In genomic region chr19:7919681-7920519, GRCh38 we compare ENCODE assay signal across 8 cellular contexts. TPM values are rescaled to one million over a fixed set of nuclear protein-coding genes. Genes with fewer than 3 reads are reported as not detected.
A peak's percentile ranks its signal among the peaks of the same experiment; 100 is the strongest.
DNase-seq lines count a peak whose midpoint lies in the region; ATAC-seq, FAIRE-seq and TF ChIP-seq lines count a peak whose summit lies in the region.

TSS of gene SNAPC2 (plus strand) at chr19:7920338. CDS start at chr19:7920367, 29 bp downstream.

- H3K4me3 ChIP-seq in kidney (ENCODE audit: low read length in 2 of 2), result peak within 1 kb of the TSS; percentile 71

- peak within 1 kb of the TSS in 1 of 2 donors; percentile 63 for H3K9ac ChIP-seq in kidney (ENCODE audit: low read length in 2 of 2)

- no peaks in the 10 kb centered on the region for H3K9me3 Mint-ChIP-seq in central memory CD8-positive, alpha-beta T cell

- no peaks in the 10 kb centered on the region for H3K9me3 ChIP-seq in kidney (ENCODE audit: control insufficient read depth in 1 of 2, low read length in 2 of 2)

- H3K4me3 Mint-ChIP-seq in central memory CD8-positive, alpha-beta T cell, result peak within 1 kb of the TSS; percentile 72

- H3K27me3 Mint-ChIP-seq in central memory CD8-positive, alpha-beta T cell, result peaks cover 20% of the 10 kb centered on the region

- peak; percentile 94 for DNase-seq in AG08395 (ENCODE audit: low spot score)
- peak; percentile 94 to 98 for DNase-seq in NCI-H446 (lab: John Stamatoyannopoulos, UW)
- peak; percentile 94 to 96 for DNase-seq in central memory CD8-positive, alpha-beta T cell (ENCODE audit: low spot score in 2 of 2)
- peak; percentile 99 for DNase-seq in kidney
- peak; percentile 93 to 94 for DNase-seq in stimulated activated CD4-positive, alpha-beta T cell treated with anti-CD3 and anti-CD28 coated beads, Interleukin-15, amount 100 ng/mL, for 1 hour (ENCODE audit: low read depth in 1 of 2, low spot score in 1 of 2)

- peaks cover 24% of the 10 kb centered on the region for H3K36me3 Mint-ChIP-seq in central memory CD8-positive, alpha-beta T cell (ENCODE audit: insufficient read depth)

- H3K4me1 Mint-ChIP-seq in central memory CD8-positive, alpha-beta T cell, result peaks cover 36% of the 10 kb centered on the region

- H3K27ac Mint-ChIP-seq in central memory CD8-positive, alpha-beta T cell (ENCODE audit: low read depth), result peak within 1 kb of the TSS; percentile 86

- FAIRE-seq in kidney (lab: Jason Lieb, UNC), result no peak

- TF ChIP-seq CTCF in kidney (IDR thresholded peaks at IDR 0.05; ENCODE audit: borderline replicate concordance, extremely low read depth, insufficient read depth), result no peak

- H3K36me3 ChIP-seq in kidney (ENCODE audit: control insufficient read depth in 1 of 2, insufficient read depth in 2 of 2, low read length in 2 of 2), result peaks cover 0 to 11% of the 10 kb centered on the region in 2 donors

- H3K27ac ChIP-seq in kidney (ENCODE audit: low read depth in 2 of 2, low read length in 2 of 2), result peak within 1 kb of the TSS; percentile 52 to 84

- intact Hi-C loops in kidney (cut with DNase I), result no loop called here

- H3K4me1 ChIP-seq in kidney (ENCODE audit: control insufficient read depth in 1 of 2, insufficient read depth in 1 of 2, low read depth in 1 of 2, low read length in 2 of 2), result peaks cover 6 to 29% of the 10 kb centered on the region in 2 donors

- ATAC-seq in GM18909 (IDR thresholded peaks at IDR 0.05; ENCODE audit: poor library complexity, unreplicated experiment) (peak; percentile 67), HG03280 (IDR thresholded peaks at IDR 0.05; ENCODE audit: unreplicated experiment) (peak; percentile 56)
- ATAC-seq in activated CD4-positive, CD25-positive, alpha-beta regulatory T cell treated with anti-CD3 and anti-CD28 coated beads, Interleukin-2, amount 50 U/mL, for 24 hours, result peak; percentile 71 to 76
- ATAC-seq in central memory CD8-positive, alpha-beta T cell (replicated peaks; ENCODE audit: extremely low read depth, poor library complexity, severe bottlenecking), result peak; percentile 73

RNA-seq across cellular contexts. Expression of gene SNAPC2, which starts in this region (rescaled TPM):
- total RNA-seq in kidney, result 18.4 TPM
- 24.3 TPM for polyA plus RNA-seq in kidney (ENCODE audit: insufficient read depth, low read depth, low replicate concordance)

Comparison
In these comparisons a context has a peak if more than half of its experiments do, and no peak if none do; other contexts are left out.
1. Peak in every context shown above with its lines: DNase-seq, ATAC-seq, H3K4me3 ChIP-seq and H3K27ac ChIP-seq.